Comparison of ENCODE assay signal across 28 cellular contexts in genomic region chr1:36119451-36119850, GRCh38. TPM values are rescaled to one million over a fixed set of nuclear protein-coding genes. Genes with fewer than 3 reads are reported as not detected.
DNase-seq lines count a peak whose midpoint lies in the region; ATAC-seq and TF ChIP-seq lines count a peak whose summit lies in the region.
"Had no signal": no experiment of that assay in that cellular context is flagged by ENCODE, and none has a peak within 500 bp of the region (broad histone marks: within the 10 kb centered on the region; RNA-seq: fewer than 3 reads in every experiment).

No MANE protein-coding gene starts in this region.

- H3K9me3 Mint-ChIP-seq in chondrocyte (ENCODE audit: low read depth) = no peaks in the 10 kb centered on the region
- H3K9me3 Mint-ChIP-seq in stimulated activated naive B cell treated with anti-CD40 and anti-IgM and Interleukin-4, amounts not matched to agents 10 μg/mL and 1 μg/mL and 100 μg/mL, for 72 hours = no peaks in the 10 kb centered on the region
- H3K9me3 Mint-ChIP-seq: activated B cell treated with CpG ODN at 0.5 μM for 24 hours; activated naive CD8-positive, alpha-beta T cell treated with anti-CD3 and anti-CD28 coated beads, Interleukin-2, amount 50 U/mL, for 24 hours; neural progenitor cell; stimulated activated naive CD8-positive, alpha-beta T cell treated with anti-CD3 and anti-CD28 coated beads, Interleukin-15, Interleukin-2, amounts not matched to agents 100 ng/mL and 50 ng/mL, for 24 hours; T-helper 2 cell treated with Interferon-gamma antibody and Interleukin-4, amounts not matched to agents 5 μg/mL and 100 μg/mL, for 36 hours had no signal

- H3K27ac ChIP-seq in left lung = no peak overlapping the region
- H3K27ac ChIP-seq in spleen = peak overlapping the region; percentile 20 to 72 (median 58)
- H3K27ac ChIP-seq: heart right ventricle, neural progenitor cell had no signal

- no peak overlapping the region for H3K4me3 ChIP-seq in left lung
- H3K4me3 ChIP-seq in spleen = no peak overlapping the region
- H3K4me3 ChIP-seq: heart right ventricle, K562, neural progenitor cell had no signal

- peak; percentile 58 for DNase-seq in EH (ENCODE audit: low read depth)
- DNase-seq in chondrocyte (ENCODE audit: low spot score) = no peak
- no peak for DNase-seq in left lung
- no peak for DNase-seq in spleen
- no peak for DNase-seq in COLO829 (ENCODE audit: low spot score)
- DNase-seq in glomerular visceral epithelial cell (ENCODE audit: extremely low spot score) = no peak
- DNase-seq in nucleus accumbens (lab: John Stamatoyannopoulos, UW) = no peak
- no peak for DNase-seq in stimulated activated naive B cell treated with anti-CD40 and anti-IgM and Interleukin-4, amounts not matched to agents 10 μg/mL and 1 μg/mL and 100 μg/mL, for 72 hours
- DNase-seq: ACHN; activated B cell treated with CpG ODN at 0.5 μM for 24 hours; activated CD4-positive, alpha-beta T cell treated with anti-CD3 and anti-CD28 coated beads, Interleukin-2, amount 50 U/mL, for 48 hours; activated effector memory CD4-positive, alpha-beta T cell treated with Interleukin-2 at 50 U/mL for 16 hours; activated naive CD8-positive, alpha-beta T cell treated with anti-CD3 and anti-CD28 coated beads, Interleukin-2, amount 50 U/mL, for 24 hours; CD4-positive, CD25-positive, alpha-beta regulatory T cell; dermis blood vessel endothelial cell; heart right ventricle; MM.1S; NCI-H1694; NCI-H2171 treated with DMSO at 0.1 percent for 48 hours; NCI-H748 treated with DMSO at 0.1 percent for 48 hours; small intestine; stimulated activated CD4-positive, alpha-beta T cell treated with anti-CD3 and anti-CD28 coated beads, Interleukin-4, amount 100 ng/mL, for 1 hour had no signal

- TF ChIP-seq CTCF in chondrocyte (IDR thresholded peaks at IDR 0.05) = no peak
- TF ChIP-seq CTCF in left lung (IDR thresholded peaks at IDR 0.05) = no peak
- no peak for TF ChIP-seq CTCF in spleen (IDR thresholded peaks at IDR 0.05 in 8 of 11, conservative IDR thresholded peaks at IDR 0.05 in 3 of 11)

- H3K36me3 Mint-ChIP-seq in chondrocyte (ENCODE audit: low read depth) = no peaks in the 10 kb centered on the region
- peaks cover 0 to 1% of the 10 kb centered on the region in 2 donors for H3K36me3 Mint-ChIP-seq in stimulated activated naive B cell treated with anti-CD40 and anti-IgM and Interleukin-4, amounts not matched to agents 10 μg/mL and 1 μg/mL and 100 μg/mL, for 72 hours
- H3K36me3 Mint-ChIP-seq: CD4-positive, CD25-positive, alpha-beta regulatory T cell; neural progenitor cell had no signal

- peak overlapping the region; percentile 67 for H3K27ac Mint-ChIP-seq in chondrocyte (ENCODE audit: unreplicated experiment)
- no peak overlapping the region for H3K27ac Mint-ChIP-seq in stimulated activated naive B cell treated with anti-CD40 and anti-IgM and Interleukin-4, amounts not matched to agents 10 μg/mL and 1 μg/mL and 100 μg/mL, for 72 hours
- H3K27ac Mint-ChIP-seq: activated B cell treated with CpG ODN at 0.5 μM for 24 hours; activated naive CD8-positive, alpha-beta T cell treated with anti-CD3 and anti-CD28 coated beads, Interleukin-2, amount 50 U/mL, for 24 hours; CD4-positive, CD25-positive, alpha-beta regulatory T cell; stimulated activated naive CD8-positive, alpha-beta T cell treated with anti-CD3 and anti-CD28 coated beads, Interleukin-15, Interleukin-2, amounts not matched to agents 100 ng/mL and 50 ng/mL, for 24 hours; T-helper 2 cell treated with Interferon-gamma antibody and Interleukin-4, amounts not matched to agents 5 μg/mL and 100 μg/mL, for 36 hours had no signal

- 52 to 76% (median 57%) methylated on average over 8 to 9 of the region's 9 CpGs for WGBS in spleen, 5 donors

- peaks cover 1% of the 10 kb centered on the region for H3K27me3 Mint-ChIP-seq in chondrocyte (ENCODE audit: low read depth)
- H3K27me3 Mint-ChIP-seq in stimulated activated naive B cell treated with anti-CD40 and anti-IgM and Interleukin-4, amounts not matched to agents 10 μg/mL and 1 μg/mL and 100 μg/mL, for 72 hours = peaks cover 4 to 19% of the 10 kb centered on the region in 2 donors

- no peak for TF ChIP-seq POLR2A in spleen (IDR thresholded peaks at IDR 0.05)

- H3K36me3 ChIP-seq in left lung (no peaks in the 10 kb centered on the region), spleen (no peaks in the 10 kb centered on the region)
- H3K36me3 ChIP-seq: heart right ventricle, neural progenitor cell had no signal

- intact Hi-C loops in left lung (cut with DNase I) = no loop called here
- intact Hi-C loops in spleen (cut with DNase I; ENCODE audit: low total_unique reads) = no loop called here

- ATAC-seq in left lung = peak; percentile 23
- ATAC-seq in stimulated activated naive B cell treated with anti-CD40 and anti-IgM and Interleukin-4, amounts not matched to agents 10 μg/mL and 1 μg/mL and 100 μg/mL, for 72 hours (replicated peaks) = no peak
- ATAC-seq: activated naive CD8-positive, alpha-beta T cell treated with anti-CD3 and anti-CD28 coated beads, Interleukin-2, amount 50 U/mL, for 24 hours; HCT116; heart right ventricle; K562; left lobe of liver had no signal

- peaks cover 55% of the 10 kb centered on the region for H3K4me1 Mint-ChIP-seq in chondrocyte (ENCODE audit: low read depth)
- peaks cover 14 to 23% of the 10 kb centered on the region in 2 donors for H3K4me1 Mint-ChIP-seq in stimulated activated naive B cell treated with anti-CD40 and anti-IgM and Interleukin-4, amounts not matched to agents 10 μg/mL and 1 μg/mL and 100 μg/mL, for 72 hours

- H3K27me3 ChIP-seq in left lung (peaks cover 0 to 15% of the 10 kb centered on the region in 2 donors), spleen (replicated peaks in 1 of 7) (peaks cover 0 to 18% (median 1%) of the 10 kb centered on the region in 7 donors)

- H3K4me3 Mint-ChIP-seq in chondrocyte (ENCODE audit: unreplicated experiment) = no peak overlapping the region
- no peak overlapping the region for H3K4me3 Mint-ChIP-seq in stimulated activated naive B cell treated with anti-CD40 and anti-IgM and Interleukin-4, amounts not matched to agents 10 μg/mL and 1 μg/mL and 100 μg/mL, for 72 hours
- H3K4me3 Mint-ChIP-seq: activated B cell treated with CpG ODN at 0.5 μM for 24 hours; activated naive CD8-positive, alpha-beta T cell treated with anti-CD3 and anti-CD28 coated beads, Interleukin-2, amount 50 U/mL, for 24 hours; CD4-positive, CD25-positive, alpha-beta regulatory T cell; stimulated activated naive CD8-positive, alpha-beta T cell treated with anti-CD3 and anti-CD28 coated beads, Interleukin-15, Interleukin-2, amounts not matched to agents 100 ng/mL and 50 ng/mL, for 24 hours; T-helper 2 cell treated with Interferon-gamma antibody and Interleukin-4, amounts not matched to agents 5 μg/mL and 100 μg/mL, for 36 hours had no signal

- peaks cover 5 to 44% of the 10 kb centered on the region in 2 donors for H3K4me1 ChIP-seq in left lung
- peaks cover 4 to 79% (median 31%) of the 10 kb centered on the region in 6 donors for H3K4me1 ChIP-seq in spleen

- H3K9me3 ChIP-seq in left lung (no peaks in the 10 kb centered on the region), spleen (no peaks in the 10 kb centered on the region)
- H3K9me3 ChIP-seq: heart right ventricle had no signal

RNA-seq across cellular contexts. Expression of gene COL8A2, which starts 5.6 kb away (rescaled TPM):
- total RNA-seq in chondrocyte (10.8 to 18.1 TPM (median 17.4 TPM) in 3 replicates), left lung (1 to 10 TPM; 7.0 to 8.4 TPM), spleen (10 to 100 TPM in 4 of 7 donors, 1 to 10 TPM in 3; 7.0 to 32.0 (median 10.3) TPM)
- polyA plus RNA-seq in spleen = 1 to 10 TPM; 2.1 to 5.9 (median 4.3) TPM
- total RNA-seq: CD4-positive, CD25-positive, alpha-beta regulatory T cell had no signal

RNA-seq across cellular contexts. Expression of gene TRAPPC3, which starts 29.8 kb away (rescaled TPM):
- total RNA-seq in chondrocyte (67.7 to 74.5 TPM (median 69.7 TPM) in 3 replicates), left lung (10 to 100 TPM; 66.0 to 71.4 TPM), spleen (10 to 100 TPM; 46.7 to 98.1 (median 56.4) TPM)
- polyA plus RNA-seq in spleen = 10 to 100 TPM; 42.9 to 70.1 (median 60.2) TPM

RNA-seq across cellular contexts. Expression of gene ADPRS, which starts 30.8 kb away (rescaled TPM):
- total RNA-seq in chondrocyte (24.0 to 26.9 TPM (median 26.8 TPM) in 3 replicates), left lung (10 to 100 TPM; 26.3 to 27.9 TPM), spleen (10 to 100 TPM; 21.3 to 44.9 (median 26.6) TPM)
- polyA plus RNA-seq in spleen = 10 to 100 TPM; 21.3 to 34.0 (median 22.2) TPM

RNA-seq across cellular contexts. Expression of gene TEKT2, which starts 35.6 kb away (rescaled TPM):
- total RNA-seq in chondrocyte (0.17 TPM in 1 of 3 replicates, not detected in the others), left lung (1 to 10 TPM in 1 of 2 donors, under 1 TPM in 1; 0.32 to 5.8 TPM), spleen (not detected)
- polyA plus RNA-seq in spleen = under 1 TPM in 1 of 3 donors, not detected in 2; 0.33 TPM
- total RNA-seq: activated B cell treated with CpG ODN at 0.5 μM for 24 hours, heart right ventricle, left lobe of liver had no signal
- polyA plus RNA-seq: CD4-positive, CD25-positive, alpha-beta regulatory T cell had no signal

RNA-seq across cellular contexts. Expression of gene MAP7D1, which starts 36.5 kb away (rescaled TPM):
- total RNA-seq in chondrocyte (159 to 177 TPM (median 173 TPM) in 3 replicates), left lung (100 to 1,000 TPM; 123 to 147 TPM), spleen (100 to 1,000 TPM in 3 of 7 donors, 10 to 100 TPM in 4; 72.6 to 116 (median 96.9) TPM)
- polyA plus RNA-seq in spleen = 10 to 100 TPM; 30.4 to 62.7 (median 38.0) TPM

Comparison
In these comparisons a context has a peak if more than half of its experiments do, and no peak if none do; other contexts are left out.
1. H3K27ac ChIP-seq: peak in spleen (8 of 8); none in left lung (0 of 2).